ENCODE assay signal across 2 cellular contexts in genomic region chr5:40681351-40682311, GRCh38.
TF ChIP-seq lines count a peak whose summit lies in the region.

No MANE protein-coding gene starts in this region.

TF ChIP-seq in WTC11, 78 proteins besides CTCF, POLR2A, EP300 and RAD21 (continues in another document):
- TF ChIP-seq MAX (CRISPR knock-in tag; IDR thresholded peaks at IDR 0.05), result peak; percentile 90; the same call in 1 of the 2 replicates
- no peak for TF ChIP-seq PREB (CRISPR knock-in tag; IDR thresholded peaks at IDR 0.05; ENCODE audit: borderline replicate concordance)
- TF ChIP-seq ATF1 (CRISPR knock-in tag; IDR thresholded peaks at IDR 0.05), result 0 out of 2 replicates have a peak, but pooled peaks have one; percentile 78
- TF ChIP-seq FOXK1 (CRISPR knock-in tag; IDR thresholded peaks at IDR 0.05), result peak; percentile 69; the same call in 1 of the 2 replicates
- peak; percentile 65; the same call in 1 of the 2 replicates for TF ChIP-seq JUN (CRISPR knock-in tag; IDR thresholded peaks at IDR 0.05)
- no peak for TF ChIP-seq ZNF425 (CRISPR knock-in tag; conservative IDR thresholded peaks at IDR 0.05)
- TF ChIP-seq AR (CRISPR knock-in tag; IDR thresholded peaks at IDR 0.05), result no peak
- no peak for TF ChIP-seq ZNF512 (CRISPR knock-in tag; IDR thresholded peaks at IDR 0.05; ENCODE audit: borderline replicate concordance)
- peak; percentile 71; the same call in 1 of the 2 replicates for TF ChIP-seq MYBL2 (CRISPR knock-in tag; IDR thresholded peaks at IDR 0.05)
- no peak for TF ChIP-seq NR1H2 (CRISPR knock-in tag; IDR thresholded peaks at IDR 0.05)
- TF ChIP-seq AFF4 (CRISPR knock-in tag; IDR thresholded peaks at IDR 0.05; ENCODE audit: borderline replicate concordance), result no peak
- peak; percentile 87 for TF ChIP-seq NFE2L1 (CRISPR knock-in tag; IDR thresholded peaks at IDR 0.05)

TF ChIP-seq in H1, 55 proteins besides CTCF, POLR2A, EP300 and RAD21:
- TF ChIP-seq KDM5A (IDR thresholded peaks at IDR 0.05; ENCODE audit: low read length) (no peak), CHD2 (IDR thresholded peaks at IDR 0.05; ENCODE audit: low read length) (no peak), RBBP5 (IDR thresholded peaks at IDR 0.05; ENCODE audit: borderline replicate concordance, low read depth, low read length) (peak; percentile 80; the same call in 1 of the 2 replicates), E2F6 (IDR thresholded peaks at IDR 0.05) (peak; percentile 92), KDM4A (IDR thresholded peaks at IDR 0.05; ENCODE audit: low read depth, low read length, severe bottlenecking) (peak; percentile 100), HDAC2 (IDR thresholded peaks at IDR 0.05; ENCODE audit: borderline replicate concordance in 1 of 2, low read depth in 2 of 2, low read length in 2 of 2) (0 out of 4 replicates have a peak, but pooled peaks of 1 of the 2 experiments have one; percentile 10), EZH2 (IDR thresholded peaks at IDR 0.05; ENCODE audit: low read depth, low read length, severe bottlenecking) (peak; percentile 80), RNF2 (IDR thresholded peaks at IDR 0.05; ENCODE audit: borderline replicate concordance, low read depth, low read length, missing control alignments, poor library complexity, severe bottlenecking) (peak; percentile 71), BACH1 (IDR thresholded peaks at IDR 0.05; ENCODE audit: low read length) (no peak), SUZ12 (IDR thresholded peaks at IDR 0.05; ENCODE audit: low read length) (peak; percentile 96), TAF1 (IDR thresholded peaks at IDR 0.05; ENCODE audit: low read depth, low read length) (0 out of 2 replicates have a peak, but pooled peaks have one; percentile 27), MAX (IDR thresholded peaks at IDR 0.05) (peak; percentile 97), ASH2L (IDR thresholded peaks at IDR 0.05; ENCODE audit: low read length) (peak; percentile 80)
